In the genomic region with DNA sequence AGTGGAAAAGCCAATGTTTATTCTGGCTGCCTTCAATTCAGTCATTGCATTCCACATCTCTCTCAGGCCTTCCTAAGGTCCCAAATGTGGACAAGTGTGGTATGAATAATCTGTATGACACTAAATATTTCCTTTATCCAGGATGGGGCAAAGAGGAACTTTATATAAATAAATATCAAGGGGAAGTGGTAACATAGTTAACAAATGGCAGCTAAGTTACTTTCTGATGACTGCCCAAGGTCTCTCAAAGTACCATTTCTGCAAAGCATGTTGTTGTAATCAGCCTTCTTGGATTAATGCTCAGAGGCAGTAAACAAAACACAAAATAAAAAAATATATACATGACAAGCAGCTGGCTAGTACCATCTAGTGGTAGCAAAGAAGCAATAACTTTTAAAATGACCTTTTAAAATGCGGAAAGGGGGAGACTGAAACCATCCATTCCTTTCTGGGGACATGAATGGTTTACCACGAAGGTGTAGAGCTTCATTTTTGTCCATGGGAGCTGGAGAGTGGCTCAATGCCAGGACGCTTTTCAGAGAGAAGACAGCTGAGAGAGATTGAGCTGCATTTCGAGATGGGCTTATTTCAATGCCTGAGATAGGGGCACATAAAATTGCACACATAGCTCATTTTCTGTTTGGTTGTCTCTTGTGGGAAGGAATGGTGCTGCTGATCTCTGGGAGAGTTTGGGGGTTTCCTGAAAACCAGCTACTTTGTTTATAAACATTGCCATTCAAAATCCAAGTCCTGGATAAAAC, we compare ENCODE assay signal across 8 cellular contexts.
A peak's percentile ranks its signal among the peaks of the same experiment; 100 is the strongest.
DNase-seq lines count a peak whose midpoint lies in the region; ATAC-seq, FAIRE-seq and TF ChIP-seq lines count a peak whose summit lies in the region.

No MANE protein-coding gene starts in this region.

- peak; percentile 48 for DNase-seq in NCI-H1105 treated with DMSO at 0.1 percent for 48 hours (lab: John Stamatoyannopoulos, UW)
- DNase-seq in cardiac fibroblast (ENCODE audit: low read depth in 2 of 2): peak; percentile 54 to 58
- DNase-seq in midbrain (lab: John Stamatoyannopoulos, UW): peak; percentile 0
- DNase-seq in activated naive CD4-positive, alpha-beta T cell treated with Interleukin-2 at 50 U/mL for 16 hours: no peak
- DNase-seq in GM12891 (ENCODE audit: insufficient read length, low spot score): no peak
- no peak for DNase-seq in GOT3 (lab: John Stamatoyannopoulos, UW)

- H3K4me3 ChIP-seq in cardiac fibroblast (replicated peaks in 1 of 2; ENCODE audit: low read depth in 2 of 2, low read length in 2 of 2): no peak overlapping the region

- no peak for ATAC-seq in HG02642 (IDR thresholded peaks at IDR 0.05; ENCODE audit: poor library complexity, unreplicated experiment)

- FAIRE-seq in GM12891 (lab: Jason Lieb, UNC): no peak

- no peak for TF ChIP-seq POLR2A in GM12891 (IDR thresholded peaks at IDR 0.05; ENCODE audit: low read depth, low read length)

- peak; percentile 38; the same call in 1 of the 2 replicates for TF ChIP-seq CTCF in GM12874 (IDR thresholded peaks at IDR 0.05; ENCODE audit: insufficient read depth, low read depth, low read length)
- TF ChIP-seq CTCF in cardiac fibroblast (IDR thresholded peaks at IDR 0.05; ENCODE audit: low read depth, low read length): peak; percentile 62

TF ChIP-seq in GM12891, 5 proteins besides CTCF, POLR2A, EP300 and RAD21:
- TF ChIP-seq POU2F2 (IDR thresholded peaks at IDR 0.05; ENCODE audit: low read depth, low read length): no peak
- no peak for TF ChIP-seq TAF1 (IDR thresholded peaks at IDR 0.05; ENCODE audit: low read depth, low read length)
- TF ChIP-seq POLR2AphosphoS5 (IDR thresholded peaks at IDR 0.05; ENCODE audit: low read depth, low read length): no peak
- TF ChIP-seq SPI1 (IDR thresholded peaks at IDR 0.05; ENCODE audit: low read depth, low read length): no peak
- no peak for TF ChIP-seq PAX5 (IDR thresholded peaks at IDR 0.05; ENCODE audit: insufficient read depth, low read length, severe bottlenecking)

Comparison
In these comparisons a context has a peak if more than half of its experiments do, and no peak if none do; other contexts are left out.
1. DNase-seq: peak in NCI-H1105 treated with DMSO at 0.1 percent for 48 hours (single experiment), cardiac fibroblast (2 of 2) and midbrain (single experiment); none in activated naive CD4-positive, alpha-beta T cell treated with Interleukin-2 at 50 U/mL for 16 hours (single experiment), GM12891 (single experiment) and GOT3 (single experiment).